8 cellular contexts compared by ENCODE assay signal in the genomic region with DNA sequence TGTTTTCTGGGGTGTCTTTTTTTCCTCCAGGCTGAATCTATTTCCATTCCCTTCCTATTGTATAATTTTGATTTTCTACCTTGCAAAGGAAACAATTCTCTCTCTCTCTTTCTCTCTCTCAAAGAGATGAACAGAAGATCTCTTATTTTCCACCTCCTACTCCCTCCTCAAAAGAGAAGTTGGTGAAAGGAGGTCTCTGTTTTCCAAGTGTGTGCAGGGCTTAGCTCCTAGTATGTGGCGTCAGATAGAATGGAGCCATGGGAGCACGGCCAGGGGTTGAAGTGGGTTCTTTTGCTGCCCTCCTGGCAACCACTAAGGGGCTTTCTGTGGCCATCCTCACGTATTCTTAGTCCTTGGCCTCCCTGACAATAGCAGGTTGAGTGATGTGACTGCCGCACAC. TPM values are rescaled to one million over a fixed set of nuclear protein-coding genes. Genes with fewer than 3 reads are reported as not detected.
DNase-seq lines count a peak whose midpoint lies in the region; ATAC-seq and TF ChIP-seq lines count a peak whose summit lies in the region.

No MANE protein-coding gene starts in this region.

- peak overlapping the region; percentile 41 for H3K4ac ChIP-seq in IMR-90 (ENCODE audit: low read depth, low read length)

- TF ChIP-seq RAD21 in IMR-90 (IDR thresholded peaks at IDR 0.05; ENCODE audit: low read length) = no peak

- H3K18ac ChIP-seq in IMR-90 (ENCODE audit: low read depth, low read length) = peak overlapping the region; percentile 16; the same call in 1 of the 2 replicates

- peak overlapping the region; percentile 69 for H3K4me3 ChIP-seq in BLaER1
- peak overlapping the region; percentile 46 for H3K4me3 ChIP-seq in IMR-90 (ENCODE audit: insufficient read depth, low read depth, low read length)
- H3K4me3 ChIP-seq in dorsolateral prefrontal cortex = peak overlapping the region; percentile 14 to 68 (median 50)

- H2AK9ac ChIP-seq in IMR-90 (replicated peaks; ENCODE audit: low read depth, low read length, poor library complexity) = peak overlapping the region; percentile 78

- H4K8ac ChIP-seq in IMR-90 (ENCODE audit: low read depth in 2 of 2, low read length in 2 of 2) = peak overlapping the region; percentile 78 to 95; a peak in 2 of 4 replicates

- H3K4me1 Mint-ChIP-seq in natural killer cell treated with Interleukin-12 subunit alpha and Interleukin-12 subunit beta and Interleukin-15 and Interleukin-18, amount 100 ng/mL, for 72 hours (ENCODE audit: low read depth in 2 of 2) = peaks cover 37 to 40% of the 10 kb centered on the region in 2 donors

- H4K20me1 ChIP-seq in BLaER1 (no peaks in the 10 kb centered on the region), IMR-90 (ENCODE audit: insufficient read depth, low read length) (no peaks in the 10 kb centered on the region)

- H3K27me3 Mint-ChIP-seq in natural killer cell treated with Interleukin-12 subunit alpha and Interleukin-12 subunit beta and Interleukin-15 and Interleukin-18, amount 100 ng/mL, for 72 hours = no peaks in the 10 kb centered on the region

- peaks cover 4% of the 10 kb centered on the region; the same call in 1 of the 2 replicates for H3K9me3 ChIP-seq in BLaER1
- no peaks in the 10 kb centered on the region for H3K9me3 ChIP-seq in IMR-90 (ENCODE audit: control insufficient read depth, insufficient read depth, low read length)

- H4K91ac ChIP-seq in IMR-90 (ENCODE audit: insufficient read depth, low read depth, low read length) = no peak overlapping the region

- H3K14ac ChIP-seq in IMR-90 (replicated peaks; ENCODE audit: low read depth, low read length) = peak overlapping the region; percentile 61

- no peaks in the 10 kb centered on the region for H3K36me3 Mint-ChIP-seq in natural killer cell treated with Interleukin-12 subunit alpha and Interleukin-12 subunit beta and Interleukin-15 and Interleukin-18, amount 100 ng/mL, for 72 hours

- peak overlapping the region; percentile 35 for H2BK5ac ChIP-seq in IMR-90 (ENCODE audit: low read depth, low read length, poor library complexity, severe bottlenecking)

- H2BK20ac ChIP-seq in IMR-90 (ENCODE audit: low read depth, low read length) = no peak overlapping the region

- WGBS in IMR-90 (ENCODE audit: extremely low coverage in 2 of 2, insufficient read length in 1 of 2), 2 experiments = 42% methylated on average over 2 of the region's 4 CpGs; no CpG with 5 or more reads in 1 of the 2 experiments

- H3K56ac ChIP-seq in IMR-90 (ENCODE audit: extremely low read depth, insufficient read depth, low read length) = peak overlapping the region; percentile 45; the same call in 1 of the 2 replicates

- H2BK120ac ChIP-seq in IMR-90 (ENCODE audit: low read depth, low read length) = peak overlapping the region; percentile 30; the same call in 1 of the 2 replicates

- no peak overlapping the region; the same call in 1 of the 2 replicates for H3K23ac ChIP-seq in IMR-90 (ENCODE audit: low read depth, low read length)

- peaks cover 14% of the 10 kb centered on the region for H3K9me1 ChIP-seq in IMR-90 (ENCODE audit: insufficient read depth, low read length)

- H3K79me1 ChIP-seq in IMR-90 (ENCODE audit: low read depth in 1 of 2, low read length in 2 of 2) = peaks cover 0 to 16% of the 10 kb centered on the region in 2 experiments; a peak in 3 of 4 replicates

- POLR2A ChIA-PET in IMR-90 (lab: Charles Lee; ENCODE audit: unreplicated experiment) = no interaction called here

- peak overlapping the region; percentile 13 for H4K5ac ChIP-seq in IMR-90 (ENCODE audit: low read depth, low read length)

- H3K27me3 ChIP-seq in BLaER1 = no peaks in the 10 kb centered on the region
- no peaks in the 10 kb centered on the region for H3K27me3 ChIP-seq in IMR-90 (ENCODE audit: control insufficient read depth, insufficient read depth, low read length)
- no peaks in the 10 kb centered on the region for H3K27me3 ChIP-seq in dorsolateral prefrontal cortex

- H3K36me3 ChIP-seq in BLaER1 = no peaks in the 10 kb centered on the region
- no peaks in the 10 kb centered on the region for H3K36me3 ChIP-seq in IMR-90 (ENCODE audit: control insufficient read depth, insufficient read depth, low read length)

- CTCF ChIA-PET in IMR-90 (lab: Yijun Ruan, JAX) = no interaction called here

- H3K4me1 ChIP-seq in BLaER1 (peaks cover 17% of the 10 kb centered on the region), IMR-90 (ENCODE audit: control insufficient read depth, insufficient read depth, low read length) (peaks cover 18% of the 10 kb centered on the region)

- H2AFZ ChIP-seq in IMR-90 (replicated peaks; ENCODE audit: low read length, poor library complexity) = peak overlapping the region; percentile 25

- dilution Hi-C loops in IMR-90 (cut with HindIII; ENCODE audit: low sequenced_read_pairs, unreplicated experiment) = no loop called here

- no peaks in the 10 kb centered on the region for H3K9me3 Mint-ChIP-seq in natural killer cell treated with Interleukin-12 subunit alpha and Interleukin-12 subunit beta and Interleukin-15 and Interleukin-18, amount 100 ng/mL, for 72 hours

- intact Hi-C loops in IMR-90 (cut with micrococcal nuclease) (no loop called here), dorsolateral prefrontal cortex (cut with DNase I) (no loop called here)

- peak overlapping the region; percentile 29; the same call in 2 of the 3 replicates for H2BK15ac ChIP-seq in IMR-90 (ENCODE audit: low read depth, low read length)

- H3K9ac ChIP-seq in BLaER1 = peak overlapping the region; percentile 75
- H3K9ac ChIP-seq in IMR-90 (ENCODE audit: low read depth, low read length) = peak overlapping the region; percentile 53

- peak overlapping the region; percentile 58 for H3K27ac ChIP-seq in BLaER1
- H3K27ac ChIP-seq in IMR-90 (ENCODE audit: insufficient read depth, low read length) = peak overlapping the region; percentile 42; the same call in 1 of the 2 replicates
- peak overlapping the region in 11 of 59 donors; percentile 1 to 64 (median 31) for H3K27ac ChIP-seq in dorsolateral prefrontal cortex

- peak overlapping the region; percentile 75 to 84 for H3K27ac Mint-ChIP-seq in natural killer cell treated with Interleukin-12 subunit alpha and Interleukin-12 subunit beta and Interleukin-15 and Interleukin-18, amount 100 ng/mL, for 72 hours

- DNase-seq in IMR-90 = no peak
- DNase-seq in dorsolateral prefrontal cortex = no peak
- no peak for DNase-seq in natural killer cell treated with Interleukin-12 subunit alpha and Interleukin-12 subunit beta and Interleukin-15 and Interleukin-18, amount 100 ng/mL, for 72 hours (ENCODE audit: low spot score)
- DNase-seq in cortex of kidney (lab: John Stamatoyannopoulos, UW) = no peak
- DNase-seq in islet precursor cell = no peak
- no peak for DNase-seq in CD1c-positive myeloid dendritic cell (ENCODE audit: extremely low spot score)

- H2AK5ac ChIP-seq in IMR-90 (ENCODE audit: low read depth, low read length) = peak overlapping the region; percentile 36; the same call in 1 of the 2 replicates

- TF ChIP-seq CTCF in IMR-90 (conservative IDR thresholded peaks at IDR 0.05; ENCODE audit: low read depth, low read length) (no peak), dorsolateral prefrontal cortex (IDR thresholded peaks at IDR 0.05 in 54 of 56, conservative IDR thresholded peaks at IDR 0.05 in 2 of 56; ENCODE audit: low read depth in 1 of 56, partially characterized antibody in 56 of 56) (no peak)

- in situ Hi-C loops in IMR-90 (cut with MboI; ENCODE audit: low sequenced_read_pairs) = no loop called here

- no peak for TF ChIP-seq POLR2A in IMR-90 (IDR thresholded peaks at IDR 0.05; ENCODE audit: low read depth, low read length)

- H3K4me2 ChIP-seq in BLaER1 (peak overlapping the region; percentile 95), IMR-90 (ENCODE audit: low read depth, low read length) (peak overlapping the region; percentile 94)

- H3K4me3 Mint-ChIP-seq in natural killer cell treated with Interleukin-12 subunit alpha and Interleukin-12 subunit beta and Interleukin-15 and Interleukin-18, amount 100 ng/mL, for 72 hours = peak overlapping the region; percentile 94

- no peak for ATAC-seq in IMR-90 (ENCODE audit: low read depth)
- no peak for ATAC-seq in natural killer cell treated with Interleukin-12 subunit alpha and Interleukin-12 subunit beta and Interleukin-15 and Interleukin-18, amount 100 ng/mL, for 72 hours
- ATAC-seq in GM21825 (IDR thresholded peaks at IDR 0.05; ENCODE audit: unreplicated experiment) = no peak

- BruUV-seq in IMR-90 (replicated peaks; lab: Mats Ljungman, UMichigan) = no TSS peak

TF ChIP-seq in IMR-90, 13 proteins besides CTCF, POLR2A, EP300 and RAD21 (continues in another document):
- no peak for TF ChIP-seq RCOR1 (IDR thresholded peaks at IDR 0.05; ENCODE audit: insufficient replicate concordance, low read length)

RNA-seq across cellular contexts. Expression of gene TRIM34, which starts 0.5 kb away (rescaled TPM):
- total RNA-seq in IMR-90 (2012; rRNA removed) = 8.6 and 12.5 TPM in 2 replicates
- polyA plus RNA-seq in IMR-90 (2012; rRNA removed) = 5.3 and 6.1 TPM in 2 replicates
- polyA plus RNA-seq in IMR-90 (2012; cell fraction: cytosol; rRNA removed) = 2.0 TPM in 2 replicates
- polyA plus RNA-seq in IMR-90 (2012; cell fraction: nucleus; rRNA removed; ENCODE audit: low replicate concordance) = 1.8 and 20.8 TPM in 2 replicates
- 1 to 10 TPM in 92 of 120 experiments, under 1 TPM in 27, not detected in 1; 0.28 to 4.5 (median 1.4) TPM for total RNA-seq in dorsolateral prefrontal cortex
- 1 to 10 TPM; 4.3 to 6.2 TPM for total RNA-seq in natural killer cell treated with Interleukin-12 subunit alpha and Interleukin-12 subunit beta and Interleukin-15 and Interleukin-18, amount 100 ng/mL, for 72 hours

RNA-seq across cellular contexts. Expression of gene TRIM6, which starts 28.8 kb away (rescaled TPM):
- total RNA-seq in IMR-90 (2012; rRNA removed) (3.9 and 5.0 TPM in 2 replicates), dorsolateral prefrontal cortex (1 to 10 TPM in 21 of 120 experiments, under 1 TPM in 76, not detected in 23; 0.16 to 3.8 (median 0.63) TPM)
- 3.7 and 4.7 TPM in 2 replicates for polyA plus RNA-seq in IMR-90 (2012; rRNA removed)
- 1.5 and 1.9 TPM in 2 replicates for polyA plus RNA-seq in IMR-90 (2012; cell fraction: cytosol; rRNA removed)
- polyA plus RNA-seq in IMR-90 (2012; cell fraction: nucleus; rRNA removed; ENCODE audit: low replicate concordance) = 1.2 and 4.9 TPM in 2 replicates
- total RNA-seq in natural killer cell treated with Interleukin-12 subunit alpha and Interleukin-12 subunit beta and Interleukin-15 and Interleukin-18, amount 100 ng/mL, for 72 hours = under 1 TPM in 1 of 2 donors, not detected in 1; 0.31 TPM

RNA-seq across cellular contexts. Expression of gene OR52B6, which starts 44.6 kb away (rescaled TPM):
- total RNA-seq in IMR-90 (2012; rRNA removed) (not detected in 2 replicates), dorsolateral prefrontal cortex (under 1 TPM in 1 of 120 experiments, not detected in 119; 0.60 TPM)
- not detected in 2 replicates for polyA plus RNA-seq in IMR-90 (2012; rRNA removed)
- not detected in 2 replicates for polyA plus RNA-seq in IMR-90 (2012; cell fraction: cytosol; rRNA removed)
- not detected in 2 replicates for polyA plus RNA-seq in IMR-90 (2012; cell fraction: nucleus; rRNA removed; ENCODE audit: low replicate concordance)
- total RNA-seq in natural killer cell treated with Interleukin-12 subunit alpha and Interleukin-12 subunit beta and Interleukin-15 and Interleukin-18, amount 100 ng/mL, for 72 hours = not detected

RNA-seq across cellular contexts. Expression of gene TRIM5, which starts 59.6 kb away (rescaled TPM):
- total RNA-seq in IMR-90 (2012; rRNA removed) (49.1 and 58.0 TPM in 2 replicates), dorsolateral prefrontal cortex (10 to 100 TPM in 18 of 120 experiments, 1 to 10 TPM in 102; 2.7 to 18.5 (median 7.0) TPM)
- 26.3 and 32.6 TPM in 2 replicates for polyA plus RNA-seq in IMR-90 (2012; rRNA removed)
- 11.5 and 14.9 TPM in 2 replicates for polyA plus RNA-seq in IMR-90 (2012; cell fraction: cytosol; rRNA removed)
- polyA plus RNA-seq in IMR-90 (2012; cell fraction: nucleus; rRNA removed; ENCODE audit: low replicate concordance) = 10.8 and 29.4 TPM in 2 replicates
- total RNA-seq in natural killer cell treated with Interleukin-12 subunit alpha and Interleukin-12 subunit beta and Interleukin-15 and Interleukin-18, amount 100 ng/mL, for 72 hours = 10 to 100 TPM; 12.4 to 16.4 TPM
